Comparison of ENCODE assay signal across 16 cellular contexts in the genomic region with DNA sequence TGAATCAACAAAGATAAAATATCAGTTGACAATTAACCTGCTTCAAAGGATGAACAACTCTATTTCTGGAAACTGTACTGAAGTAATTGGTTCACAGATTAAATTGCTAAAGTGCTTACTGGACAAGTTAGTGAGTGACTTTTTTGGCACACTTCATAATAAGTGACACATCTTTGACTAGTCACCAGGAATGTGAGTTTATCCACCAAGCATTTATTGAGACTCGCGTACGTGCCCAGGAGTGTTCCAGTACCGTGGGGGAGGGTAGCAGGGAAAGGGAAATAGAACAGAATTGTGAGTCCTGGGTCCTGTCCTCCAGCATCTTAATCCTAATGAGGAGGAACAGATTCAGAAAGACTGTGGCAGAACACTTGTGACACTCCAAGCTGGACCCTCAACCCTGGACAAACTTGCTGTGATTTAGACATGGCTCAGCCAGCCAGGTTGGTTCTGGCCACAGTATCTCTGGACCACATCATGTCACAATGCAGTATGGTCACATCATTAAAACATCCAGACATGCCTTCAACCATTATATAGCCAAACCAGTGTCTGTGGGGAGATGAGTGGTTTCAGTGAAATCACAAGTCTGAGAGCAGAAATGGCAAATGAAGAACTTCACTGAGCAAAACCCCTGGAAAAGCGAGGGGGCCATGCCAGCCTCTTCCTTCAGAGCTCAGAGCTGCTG.
DNase-seq lines count a peak whose midpoint lies in the region; ATAC-seq and TF ChIP-seq lines count a peak whose summit lies in the region.
"Had no signal": no experiment of that assay in that cellular context is flagged by ENCODE, and none has a peak within 500 bp of the region (broad histone marks: within the 10 kb centered on the region; RNA-seq: fewer than 3 reads in every experiment).

No MANE protein-coding gene starts in this region.

- H3K18ac ChIP-seq in H9 (ENCODE audit: insufficient read length, low read depth, low read length): no peak overlapping the region

- H2BK20ac ChIP-seq in H9 (ENCODE audit: low read depth, low read length, poor library complexity, severe bottlenecking): no peak overlapping the region

- no peaks in the 10 kb centered on the region for H3K9me2 ChIP-seq in SK-N-SH

- no peak; a peak in 1 of 4 replicates for TF ChIP-seq EP300 in SK-N-SH (IDR thresholded peaks at IDR 0.05; ENCODE audit: borderline replicate concordance in 1 of 2, low read depth in 1 of 2, low read length in 1 of 2)
- TF ChIP-seq EP300 in gastroesophageal sphincter (IDR thresholded peaks at IDR 0.05): no peak

- H4K5ac ChIP-seq in H9 (ENCODE audit: insufficient read length, low read depth, low read length): no peak overlapping the region

- H3K36me3 Mint-ChIP-seq in H9 (ENCODE audit: insufficient read depth in 1 of 3, low read depth in 3 of 3): no peaks in the 10 kb centered on the region
- H3K36me3 Mint-ChIP-seq: naive thymus-derived CD8-positive, alpha-beta T cell had no signal

- H3K27ac ChIP-seq in H9 (ENCODE audit: insufficient read length, low read depth, low read length) (no peak overlapping the region), SK-N-SH (ENCODE audit: low read depth in 2 of 2, low read length in 1 of 2) (peak overlapping the region in 1 of 2 experiments; percentile 40; a peak in 2 of 4 replicates), gastroesophageal sphincter (no peak overlapping the region), thoracic aorta (no peak overlapping the region)
- H3K27ac ChIP-seq: HL-60, PC-9 had no signal

- H3K4me1 ChIP-seq in H9 (ENCODE audit: insufficient read depth, low read length) (peaks cover 6% of the 10 kb centered on the region), SK-N-SH (ENCODE audit: control insufficient read depth in 1 of 2, insufficient read depth in 2 of 2, low read depth in 1 of 2, low read length in 1 of 2) (peaks cover 0 to 13% of the 10 kb centered on the region in 2 experiments; a peak in 2 of 4 replicates), gastroesophageal sphincter (peaks cover 0 to 21% (median 0%) of the 10 kb centered on the region in 3 donors), thoracic aorta (ENCODE audit: control insufficient read depth in 1 of 2, low read depth in 2 of 2) (peaks cover 10 to 32% of the 10 kb centered on the region in 2 donors)

- no peak overlapping the region for H3T11ph ChIP-seq in H9 (ENCODE audit: low read length)

- no peaks in the 10 kb centered on the region for H3K79me1 ChIP-seq in H9 (ENCODE audit: insufficient read depth, low read depth, low read length, poor library complexity, severe bottlenecking)

- ATAC-seq in gastroesophageal sphincter: peak; percentile 41
- peak; percentile 79 for ATAC-seq in thoracic aorta (ENCODE audit: insufficient number of reproducible peaks, low FRiP score, low read depth)
- ATAC-seq in HG02938 (IDR thresholded peaks at IDR 0.05; ENCODE audit: unreplicated experiment): no peak
- ATAC-seq: naive thymus-derived CD8-positive, alpha-beta T cell had no signal

- no peak for TF ChIP-seq POLR2A in gastroesophageal sphincter (IDR thresholded peaks at IDR 0.05)

- no peak overlapping the region for H2BK120ac ChIP-seq in H9 (ENCODE audit: low read depth, low read length, poor library complexity, severe bottlenecking)

- H3K4ac ChIP-seq in H9 (ENCODE audit: low read depth, low read length): no peak overlapping the region

- H2AFZ ChIP-seq in H9 (ENCODE audit: low read length) (no peak overlapping the region), SK-N-SH (ENCODE audit: low read depth) (peak overlapping the region; percentile 61; the same call in 1 of the 2 replicates)
- H2AFZ ChIP-seq: PC-9 had no signal

- no peak for TF ChIP-seq RAD21 in SK-N-SH (IDR thresholded peaks at IDR 0.05; ENCODE audit: low read length)

- no peak overlapping the region for H4K8ac ChIP-seq in H9 (replicated peaks; ENCODE audit: insufficient read length, low read depth, low read length)

- H3F3A ChIP-seq in SK-N-SH (replicated peaks; ENCODE audit: insufficient read depth): no peaks in the 10 kb centered on the region

- H3K4me2 ChIP-seq in H9 (ENCODE audit: insufficient read depth, insufficient read length, low read length) (no peak overlapping the region), SK-N-SH (peak overlapping the region; percentile 25; the same call in 1 of the 2 replicates)
- H3K4me2 ChIP-seq: PC-9 had no signal

- no peaks in the 10 kb centered on the region for H3K23me2 ChIP-seq in H9 (ENCODE audit: insufficient read length, low read depth, low read length, poor library complexity, severe bottlenecking)

- H3K36me3 ChIP-seq in SK-N-SH (replicated peaks in 1 of 2; ENCODE audit: control insufficient read depth in 1 of 2, insufficient read depth in 2 of 2, low read length in 1 of 2) (no peaks in the 10 kb centered on the region), gastroesophageal sphincter (no peaks in the 10 kb centered on the region), thoracic aorta (no peaks in the 10 kb centered on the region)

- no peak overlapping the region for H4K91ac ChIP-seq in H9 (ENCODE audit: insufficient read length, low read depth, low read length)

- H3K4me3 ChIP-seq in SK-N-SH (ENCODE audit: low read depth in 2 of 2, low read length in 1 of 2) (no peak overlapping the region), gastroesophageal sphincter (no peak overlapping the region), thoracic aorta (no peak overlapping the region)
- H3K4me3 ChIP-seq: PC-9 had no signal

- H2BK5ac ChIP-seq in H9 (ENCODE audit: insufficient read length, low read length): no peak overlapping the region

- H4K20me1 ChIP-seq in H9 (ENCODE audit: control insufficient read depth, insufficient read depth, insufficient read length): no peaks in the 10 kb centered on the region
- no peaks in the 10 kb centered on the region for H4K20me1 ChIP-seq in SK-N-SH (ENCODE audit: insufficient read depth)

- WGBS in H9 (ENCODE audit: extremely low coverage, insufficient read length, low lambda C conversion rate): no CpG with 5 or more reads among the region's 5 CpGs
- 81% methylated on average over 5 of the region's 5 CpGs for WGBS in SK-N-SH (ENCODE audit: low lambda C conversion rate)
- WGBS in gastroesophageal sphincter (ENCODE audit: low coverage in 1 of 2), 2 donors: 57 to 100% methylated on average over 1 to 5 of the region's 5 CpGs

- TF ChIP-seq CTCF in H9 (conservative IDR thresholded peaks at IDR 0.05) (no peak), SK-N-SH (IDR thresholded peaks at IDR 0.05) (no peak), gastroesophageal sphincter (IDR thresholded peaks at IDR 0.05) (no peak), thoracic aorta (IDR thresholded peaks at IDR 0.05) (no peak)

- no peak overlapping the region for H2BK15ac ChIP-seq in H9 (ENCODE audit: low read depth, low read length)

- H3K4me3 Mint-ChIP-seq in H9: no peak overlapping the region
- H3K4me3 Mint-ChIP-seq: central memory CD8-positive, alpha-beta T cell; naive thymus-derived CD8-positive, alpha-beta T cell had no signal

- H3K27me3 Mint-ChIP-seq in H9 (ENCODE audit: low read depth): peaks cover 3% of the 10 kb centered on the region; the same call in 1 of the 2 replicates
- H3K27me3 Mint-ChIP-seq: central memory CD8-positive, alpha-beta T cell had no signal

- no peak overlapping the region for H2AK5ac ChIP-seq in H9 (ENCODE audit: insufficient read length, low read length)

- H3K27me3 ChIP-seq in H9 (ENCODE audit: insufficient read depth, low read length): no peaks in the 10 kb centered on the region
- no peaks in the 10 kb centered on the region for H3K27me3 ChIP-seq in SK-N-SH (ENCODE audit: insufficient read depth)
- no peaks in the 10 kb centered on the region for H3K27me3 ChIP-seq in gastroesophageal sphincter
- no peaks in the 10 kb centered on the region for H3K27me3 ChIP-seq in thoracic aorta (replicated peaks; ENCODE audit: insufficient read depth)

- H3K79me2 ChIP-seq in H9 (ENCODE audit: insufficient read depth, low read length): no peaks in the 10 kb centered on the region
- H3K79me2 ChIP-seq in SK-N-SH (ENCODE audit: insufficient read depth): no peaks in the 10 kb centered on the region

- H2BK12ac ChIP-seq in H9 (ENCODE audit: insufficient read length, low read depth, low read length): no peak overlapping the region

- no peak overlapping the region for H3K14ac ChIP-seq in H9 (ENCODE audit: insufficient read depth, low read length)

- peak; percentile 5 for DNase-seq in H9
- DNase-seq in SK-N-SH: no peak
- peak; percentile 29 for DNase-seq in thoracic aorta (ENCODE audit: low spot score)
- DNase-seq in DMS53 (lab: John Stamatoyannopoulos, UW): no peak
- DNase-seq in NCI-H1092 (lab: John Stamatoyannopoulos, UW): no peak
- DNase-seq: activated CD4-positive, alpha-beta T cell treated with anti-CD3 and anti-CD28 coated beads, Interleukin-2, amount 50 U/mL, for 48 hours; activated gamma-delta T cell treated with Interleukin-2 at 50 U/mL for 16 hours; Calu3; naive thymus-derived CD8-positive, alpha-beta T cell; NCI-H1048; T1000 had no signal

- no peaks in the 10 kb centered on the region; a peak in 1 of 5 replicates for H3K9me3 Mint-ChIP-seq in H9

- POLR2A ChIA-PET in SK-N-SH (lab: Yijun Ruan, JAX): no interaction called here

- peaks cover 32 to 34% of the 10 kb centered on the region in 2 experiments for H3K4me1 Mint-ChIP-seq in H9
- H3K4me1 Mint-ChIP-seq: central memory CD8-positive, alpha-beta T cell had no signal

- no peak overlapping the region for H3K23ac ChIP-seq in H9 (ENCODE audit: insufficient read length, low read depth, low read length)

- H3K9me3 ChIP-seq in H9 (ENCODE audit: control insufficient read depth, low read depth, low read length): no peaks in the 10 kb centered on the region
- H3K9me3 ChIP-seq in SK-N-SH: no peaks in the 10 kb centered on the region
- no peaks in the 10 kb centered on the region for H3K9me3 ChIP-seq in gastroesophageal sphincter
- no peaks in the 10 kb centered on the region for H3K9me3 ChIP-seq in thoracic aorta

- H3K56ac ChIP-seq in H9 (ENCODE audit: insufficient read length, low read depth, low read length): no peak overlapping the region

- CTCF ChIA-PET in SK-N-SH (lab: Yijun Ruan, JAX): interaction anchor here (1.5 to 4.5 kb wide), 2 partner anchors 10 to 18 kb away, joined by 3 to 20 read pairs; no protein-coding TSS in a partner anchor

- no peak overlapping the region for H3K27ac Mint-ChIP-seq in H9
- H3K27ac Mint-ChIP-seq: naive thymus-derived CD8-positive, alpha-beta T cell had no signal

- H3K9ac ChIP-seq in H9 (ENCODE audit: extremely low read depth, insufficient read length, low read length) (no peak overlapping the region), SK-N-SH (0 out of 2 replicates have a peak overlapping the region, but pooled peaks have one; percentile 4)

TF ChIP-seq in SK-N-SH, 30 proteins besides CTCF, POLR2A, EP300 and RAD21 (continues in another document):
- TF ChIP-seq SIN3A (IDR thresholded peaks at IDR 0.05; ENCODE audit: borderline replicate concordance, low read depth, low read length) (no peak), NFIC (IDR thresholded peaks at IDR 0.05; ENCODE audit: borderline replicate concordance) (peak; percentile 57; the same call in 1 of the 2 replicates)

Comparison
In these comparisons a context has a peak if more than half of its experiments do, and no peak if none do; other contexts are left out.
1. DNase-seq: peak in H9 (single experiment) and thoracic aorta (single experiment); none in SK-N-SH (single experiment), DMS53 (single experiment) and NCI-H1092 (single experiment).